Comparison of ENCODE assay signal across 2 cellular contexts in genomic region chr22:22400099-22400498, GRCh38.
A peak's percentile ranks its signal among the peaks of the same experiment; 100 is the strongest.
TF ChIP-seq lines count a peak whose summit lies in the region.

No MANE protein-coding gene starts in this region.

TF ChIP-seq in HCT116, 20 proteins besides CTCF, POLR2A, EP300 and RAD21 (continued from another document):
- TF ChIP-seq MAX (IDR thresholded peaks at IDR 0.05) (no peak), REST (IDR thresholded peaks at IDR 0.05; ENCODE audit: low read depth) (no peak), EZH2phosphoT487 (IDR thresholded peaks at IDR 0.05; ENCODE audit: borderline replicate concordance) (no peak), CEBPB (IDR thresholded peaks at IDR 0.05; ENCODE audit: low read depth) (no peak), ELF1 (IDR thresholded peaks at IDR 0.05; ENCODE audit: borderline replicate concordance, low read depth) (no peak), EGR1 (IDR thresholded peaks at IDR 0.05; ENCODE audit: low read depth) (no peak), JUND (IDR thresholded peaks at IDR 0.05) (no peak), EZH2 (IDR thresholded peaks at IDR 0.05) (no peak), YY1 (IDR thresholded peaks at IDR 0.05; ENCODE audit: extremely low read depth, insufficient replicate concordance, low read depth, low read length) (no peak), ZNF274 (IDR thresholded peaks at IDR 0.05; ENCODE audit: low read depth, low read length) (no peak)

TF ChIP-seq in K562, 482 proteins besides CTCF, POLR2A, EP300 and RAD21 (continued from another document):
- no peak for TF ChIP-seq ZNF318 (IDR thresholded peaks at IDR 0.05; ENCODE audit: borderline replicate concordance in 1 of 2, low read depth in 1 of 2)
- TF ChIP-seq TAF7 (tag; IDR thresholded peaks at IDR 0.05): peak; percentile 11; the same call in 1 of the 2 replicates
